Comparison of ENCODE assay signal across 38 cellular contexts in the genomic region with DNA sequence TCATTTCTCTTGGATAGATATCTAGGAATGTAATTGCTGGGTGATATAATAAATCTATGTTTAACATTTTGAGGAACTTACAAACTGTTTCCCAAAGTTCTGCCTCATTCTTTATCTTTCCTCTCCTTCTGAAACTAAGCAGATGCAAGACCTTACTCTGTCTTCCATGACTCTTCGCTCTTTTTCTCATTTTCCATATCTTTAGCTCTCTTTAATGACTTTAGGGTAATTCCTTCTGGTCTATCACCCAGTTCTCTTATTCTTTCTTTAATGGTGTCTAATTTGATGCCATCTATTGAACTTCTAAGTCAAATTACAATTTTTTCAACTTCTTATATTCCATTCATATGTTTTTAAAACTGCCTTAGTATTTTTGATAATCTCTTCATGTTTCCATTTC.
"Had no signal": no experiment of that assay in that cellular context is flagged by ENCODE, and none has a peak within 500 bp of the region (broad histone marks: within the 10 kb centered on the region; RNA-seq: fewer than 3 reads in every experiment).

No MANE protein-coding gene starts in this region.

- H3K4me1 Mint-ChIP-seq: activated naive CD4-positive, alpha-beta T cell treated with anti-CD3 and anti-CD28 coated beads, Interleukin-2, amount 50 U/mL, for 24 hours; activated naive CD8-positive, alpha-beta T cell treated with anti-CD3 and anti-CD28 coated beads for 36 hours; activated naive CD8-positive, alpha-beta T cell treated with anti-CD3 and anti-CD28 coated beads, Interleukin-2, amount 10 ng/mL, durations not matched to agents 7 days and 5 days; activated naive CD8-positive, alpha-beta T cell treated with anti-CD3 and anti-CD28 coated beads, Interleukin-2, amount 50 U/mL, for 24 hours; activated T-helper 17 cell treated with anti-CD3 and anti-CD28 coated beads, Interleukin-2, amount 50 U/mL, for 72 hours; central memory CD8-positive, alpha-beta T cell had no signal

- H3K27ac ChIP-seq: adrenal gland, ascending aorta, body of pancreas, brain microvascular endothelial cell, breast epithelium, cardiac muscle cell had no signal

- FAIRE-seq: astrocyte, bronchial epithelial cell had no signal

- H3K4me3 ChIP-seq: adrenal gland, ascending aorta, body of pancreas, breast epithelium, cardiac muscle cell had no signal

- DNase-seq: activated effector memory CD4-positive, alpha-beta T cell treated with anti-CD3 and anti-CD28 coated beads, Interleukin-2, amount 50 U/mL, for 16 hours; activated effector memory CD4-positive, alpha-beta T cell treated with Interleukin-2 at 50 U/mL for 16 hours; activated gamma-delta T cell; activated gamma-delta T cell treated with Interleukin-2 at 50 U/mL for 16 hours; activated naive CD4-positive, alpha-beta T cell; activated naive CD4-positive, alpha-beta T cell treated with anti-CD3 and anti-CD28 coated beads for 36 hours; activated naive CD4-positive, alpha-beta T cell treated with anti-CD3 and anti-CD28 coated beads, Interleukin-2, amount 50 U/mL, for 16 hours; activated naive CD4-positive, alpha-beta T cell treated with Interleukin-2 at 50 U/mL for 16 hours; activated naive CD8-positive, alpha-beta T cell treated with anti-CD3 and anti-CD28 coated beads for 36 hours; activated naive CD8-positive, alpha-beta T cell treated with anti-CD3 and anti-CD28 coated beads, Interleukin-2, amount 10 ng/mL, durations not matched to agents 7 days and 5 days; activated naive CD8-positive, alpha-beta T cell treated with anti-CD3 and anti-CD28 coated beads, Interleukin-2, amount 50 U/mL, for 24 hours; activated T-cell treated with anti-CD3 and anti-CD28 coated beads, Interleukin-2, amount 50 U/mL, for 24 hours; activated T-cell treated with anti-CD3 and anti-CD28 coated beads, Interleukin-2, amount 50 U/mL, for 4 hours; activated T-cell treated with anti-CD3 and anti-CD28 coated beads, Interleukin-2, amount 50 U/mL, for 48 hours; activated T-cell treated with anti-CD3 and anti-CD28 coated beads, Interleukin-2, amount 50 U/mL, for 72 hours; adrenal gland; amniotic stem cell; amygdala; anterior cingulate cortex; aorta; body of pancreas; brain microvascular endothelial cell; caudate nucleus; central memory CD4-positive, alpha-beta T cell; cerebellar nuclear complex had no signal

- H3K36me3 ChIP-seq: adrenal gland, ascending aorta, brain microvascular endothelial cell, breast epithelium, cardiac muscle cell had no signal

- H3K36me3 Mint-ChIP-seq: activated naive CD4-positive, alpha-beta T cell treated with anti-CD3 and anti-CD28 coated beads, Interleukin-2, amount 50 U/mL, for 24 hours; activated naive CD4-positive, alpha-beta T cell treated with anti-CD3 and anti-CD28 coated beads, Interleukin-2, amount 50 U/mL, for 72 hours; activated naive CD8-positive, alpha-beta T cell; activated naive CD8-positive, alpha-beta T cell treated with anti-CD3 and anti-CD28 coated beads for 36 hours; activated naive CD8-positive, alpha-beta T cell treated with anti-CD3 and anti-CD28 coated beads, Interleukin-2, amount 10 ng/mL, durations not matched to agents 7 days and 5 days; brain had no signal

- H3K9me3 ChIP-seq: body of pancreas had no signal

- H3K27ac Mint-ChIP-seq: activated naive CD4-positive, alpha-beta T cell treated with anti-CD3 and anti-CD28 coated beads for 36 hours; activated naive CD4-positive, alpha-beta T cell treated with anti-CD3 and anti-CD28 coated beads, Interleukin-2, amount 50 U/mL, for 24 hours; activated naive CD4-positive, alpha-beta T cell treated with anti-CD3 and anti-CD28 coated beads, Interleukin-2, amount 50 U/mL, for 72 hours; activated naive CD8-positive, alpha-beta T cell; activated naive CD8-positive, alpha-beta T cell treated with anti-CD3 and anti-CD28 coated beads for 36 hours; activated naive CD8-positive, alpha-beta T cell treated with anti-CD3 and anti-CD28 coated beads, Interleukin-2, amount 10 ng/mL, durations not matched to agents 7 days and 5 days; activated naive CD8-positive, alpha-beta T cell treated with anti-CD3 and anti-CD28 coated beads, Interleukin-2, amount 50 U/mL, for 24 hours; activated T-cell treated with anti-CD3 and anti-CD28 coated beads, Interleukin-2, amount 50 U/mL, for 24 hours; activated T-cell treated with anti-CD3 and anti-CD28 coated beads, Interleukin-2, amount 50 U/mL, for 72 hours; activated T-helper 1 cell treated with anti-CD3 and anti-CD28 coated beads, Interleukin-12 subunit alpha, Interleukin-12 subunit beta, Interleukin-2, Interleukin-4 antibody, amounts not matched to agents 30 ng/mL and 10 ng/mL and 1 ng/mL, durations not matched to agents 14 hours and 24 hours and 36 hours; activated T-helper 17 cell treated with anti-CD3 and anti-CD28 coated beads, Interleukin-2, amount 50 U/mL, for 72 hours; activated T-helper 2 cell treated with anti-CD3 and anti-CD28 coated beads, Interferon-gamma antibody, Interleukin-2, Interleukin-4, amounts not matched to agents 10 μg/mL and 5 μg/mL and 100 μg/mL, durations not matched to agents 14 hours and 24 hours and 36 hours; brain had no signal

- H3K27me3 ChIP-seq: adrenal gland, ascending aorta, body of pancreas, brain microvascular endothelial cell, breast epithelium, cardiac muscle cell had no signal

- H3K4me3 Mint-ChIP-seq: activated naive CD4-positive, alpha-beta T cell treated with anti-CD3 and anti-CD28 coated beads for 36 hours; activated naive CD4-positive, alpha-beta T cell treated with anti-CD3 and anti-CD28 coated beads, Interleukin-2, amount 50 U/mL, for 24 hours; activated naive CD8-positive, alpha-beta T cell; activated naive CD8-positive, alpha-beta T cell treated with anti-CD3 and anti-CD28 coated beads for 36 hours; activated naive CD8-positive, alpha-beta T cell treated with anti-CD3 and anti-CD28 coated beads, Interleukin-2, amount 10 ng/mL, durations not matched to agents 7 days and 5 days; activated naive CD8-positive, alpha-beta T cell treated with anti-CD3 and anti-CD28 coated beads, Interleukin-2, amount 50 U/mL, for 24 hours; activated T-cell treated with anti-CD3 and anti-CD28 coated beads, Interleukin-2, amount 50 U/mL, for 24 hours; activated T-cell treated with anti-CD3 and anti-CD28 coated beads, Interleukin-2, amount 50 U/mL, for 4 hours; activated T-cell treated with anti-CD3 and anti-CD28 coated beads, Interleukin-2, amount 50 U/mL, for 72 hours; activated T-helper 1 cell treated with anti-CD3 and anti-CD28 coated beads, Interleukin-12 subunit alpha, Interleukin-12 subunit beta, Interleukin-2, Interleukin-4 antibody, amounts not matched to agents 30 ng/mL and 10 ng/mL and 1 ng/mL, durations not matched to agents 14 hours and 24 hours and 36 hours; activated T-helper 17 cell treated with anti-CD3 and anti-CD28 coated beads, Interleukin-2, amount 50 U/mL, for 72 hours; brain; central memory CD8-positive, alpha-beta T cell had no signal

- H3K27me3 Mint-ChIP-seq: activated naive CD4-positive, alpha-beta T cell treated with anti-CD3 and anti-CD28 coated beads, Interleukin-2, amount 50 U/mL, for 24 hours; activated naive CD8-positive, alpha-beta T cell; activated naive CD8-positive, alpha-beta T cell treated with anti-CD3 and anti-CD28 coated beads for 36 hours; activated naive CD8-positive, alpha-beta T cell treated with anti-CD3 and anti-CD28 coated beads, Interleukin-2, amount 10 ng/mL, durations not matched to agents 7 days and 5 days; activated naive CD8-positive, alpha-beta T cell treated with anti-CD3 and anti-CD28 coated beads, Interleukin-2, amount 50 U/mL, for 24 hours; activated T-cell treated with anti-CD3 and anti-CD28 coated beads, Interleukin-2, amount 50 U/mL, for 24 hours; central memory CD8-positive, alpha-beta T cell had no signal

- ATAC-seq: activated naive CD4-positive, alpha-beta T cell treated with anti-CD3 and anti-CD28 coated beads, Interleukin-2, amount 50 U/mL, for 72 hours; activated naive CD8-positive, alpha-beta T cell treated with anti-CD3 and anti-CD28 coated beads, Interleukin-2, amount 50 U/mL, for 24 hours; activated T-cell treated with anti-CD3 and anti-CD28 coated beads, Interleukin-2, amount 50 U/mL, for 4 hours; activated T-cell treated with anti-CD3 and anti-CD28 coated beads, Interleukin-2, amount 50 U/mL, for 72 hours; activated T-helper 17 cell treated with anti-CD3 and anti-CD28 coated beads, Interleukin-2, amount 50 U/mL, for 72 hours; body of pancreas had no signal

- H3K4me1 ChIP-seq: adrenal gland, ascending aorta, body of pancreas, breast epithelium had no signal
